ENCODE assay signal across 32 cellular contexts in genomic region chr12:81255947-81256346, GRCh38.
"Had no signal": no experiment of that assay in that cellular context is flagged by ENCODE, and none has a peak within 500 bp of the region (broad histone marks: within the 10 kb centered on the region; RNA-seq: fewer than 3 reads in every experiment).

No MANE protein-coding gene starts in this region.

- H3K79me2 ChIP-seq: hepatocyte had no signal

- FAIRE-seq: endothelial cell of umbilical vein had no signal

- H3K27me3 Mint-ChIP-seq: activated CD4-positive, alpha-beta memory T cell treated with anti-CD3 and anti-CD28 coated beads for 36 hours; activated CD4-positive, alpha-beta T cell treated with anti-CD3 and anti-CD28 coated beads, Interleukin-2, amount 10 ng/mL, durations not matched to agents 24 days and 14 days; activated naive CD4-positive, alpha-beta T cell treated with anti-CD3 and anti-CD28 coated beads, Interleukin-2, amount 10 ng/mL, durations not matched to agents 7 days and 5 days; activated naive CD8-positive, alpha-beta T cell treated with anti-CD3 and anti-CD28 coated beads, Interleukin-2, amount 10 ng/mL, durations not matched to agents 7 days and 5 days; naive thymus-derived CD4-positive, alpha-beta T cell had no signal

- H3K4me3 ChIP-seq: ascending aorta, coronary artery, dorsolateral prefrontal cortex, gastroesophageal sphincter, hepatocyte, spleen, thoracic aorta, uterus had no signal

- H3K36me3 Mint-ChIP-seq: activated CD4-positive, alpha-beta memory T cell treated with anti-CD3 and anti-CD28 coated beads for 36 hours; activated naive CD4-positive, alpha-beta T cell treated with anti-CD3 and anti-CD28 coated beads, Interleukin-2, amount 10 ng/mL, durations not matched to agents 7 days and 5 days; activated naive CD8-positive, alpha-beta T cell treated with anti-CD3 and anti-CD28 coated beads, Interleukin-2, amount 10 ng/mL, durations not matched to agents 7 days and 5 days; immature natural killer cell; naive thymus-derived CD4-positive, alpha-beta T cell had no signal

- H3K27ac ChIP-seq: ascending aorta, brain microvascular endothelial cell, coronary artery, gastroesophageal sphincter, hepatocyte, spleen, thoracic aorta, WERI-Rb-1 had no signal

- H3K4me2 ChIP-seq: hepatocyte had no signal

- ATAC-seq: gastroesophageal sphincter; naive thymus-derived CD4-positive, alpha-beta T cell; right cardiac atrium; stimulated activated naive CD8-positive, alpha-beta T cell treated with anti-CD3 and anti-CD28 coated beads, Interleukin-15, Interleukin-2, amounts not matched to agents 100 U/mL and 50 U/mL, for 24 hours had no signal

- H3K27me3 ChIP-seq: ascending aorta, brain microvascular endothelial cell, dorsolateral prefrontal cortex, gastroesophageal sphincter, hepatocyte, spleen, uterus had no signal

- DNase-seq: activated CD4-positive, alpha-beta memory T cell treated with anti-CD3 and anti-CD28 coated beads for 36 hours; activated CD4-positive, alpha-beta T cell treated with anti-CD3 and anti-CD28 coated beads, Interleukin-2, amount 10 ng/mL, durations not matched to agents 24 days and 14 days; activated CD4-positive, CD25-positive, alpha-beta regulatory T cell treated with anti-CD3 and anti-CD28 coated beads, Interleukin-2, amount 50 U/mL, for 72 hours; activated CD8-positive, alpha-beta memory T cell treated with anti-CD3 and anti-CD28 coated beads, Interleukin-2, amount 50 U/mL, for 4 hours; activated gamma-delta T cell; activated naive CD4-positive, alpha-beta T cell treated with anti-CD3 and anti-CD28 coated beads, Interleukin-2, amount 10 ng/mL, durations not matched to agents 7 days and 5 days; activated naive CD8-positive, alpha-beta T cell treated with anti-CD3 and anti-CD28 coated beads, Interleukin-2, amount 10 ng/mL, durations not matched to agents 7 days and 5 days; activated T-cell treated with anti-CD3 and anti-CD28 coated beads, Interleukin-2, amount 50 U/mL, for 1 hour; brain microvascular endothelial cell; dorsolateral prefrontal cortex; effector memory CD4-positive, alpha-beta T cell; immature natural killer cell; midbrain; naive thymus-derived CD4-positive, alpha-beta T cell; occipital lobe; spleen; stimulated activated CD4-positive, alpha-beta T cell treated with anti-CD3 and anti-CD28 coated beads, Interleukin-2, amount 100 ng/mL, for 48 hours; stimulated activated naive CD8-positive, alpha-beta T cell treated with anti-CD3 and anti-CD28 coated beads, Interleukin-15, Interleukin-2, amounts not matched to agents 100 U/mL and 50 U/mL, for 24 hours; T1000; trophoblast cell; uterus; WERI-Rb-1 had no signal

- H3K27ac Mint-ChIP-seq: activated CD4-positive, alpha-beta memory T cell treated with anti-CD3 and anti-CD28 coated beads for 36 hours; activated CD4-positive, alpha-beta T cell treated with anti-CD3 and anti-CD28 coated beads, Interleukin-2, amount 10 ng/mL, durations not matched to agents 24 days and 14 days; activated naive CD4-positive, alpha-beta T cell treated with anti-CD3 and anti-CD28 coated beads, Interleukin-2, amount 10 ng/mL, durations not matched to agents 7 days and 5 days; activated naive CD8-positive, alpha-beta T cell treated with anti-CD3 and anti-CD28 coated beads, Interleukin-2, amount 10 ng/mL, durations not matched to agents 7 days and 5 days; activated T-helper 1 cell treated with anti-CD3 and anti-CD28 coated beads, Interleukin-12 subunit alpha, Interleukin-12 subunit beta, Interleukin-2, Interleukin-4 antibody, amounts not matched to agents 30 ng/mL and 10 ng/mL and 1 ng/mL, durations not matched to agents 14 hours and 24 hours and 36 hours; immature natural killer cell; naive thymus-derived CD4-positive, alpha-beta T cell; T-helper 1 cell treated with Interleukin-12 subunit alpha and Interleukin-12 subunit beta and Interleukin-4 antibody, amounts not matched to agents 30 μg/mL and 1 μg/mL, for 36 hours had no signal

- H3K4me3 Mint-ChIP-seq: activated CD4-positive, alpha-beta memory T cell treated with anti-CD3 and anti-CD28 coated beads for 36 hours; activated CD4-positive, alpha-beta T cell treated with anti-CD3 and anti-CD28 coated beads, Interleukin-2, amount 10 ng/mL, durations not matched to agents 24 days and 14 days; activated naive CD4-positive, alpha-beta T cell treated with anti-CD3 and anti-CD28 coated beads, Interleukin-2, amount 10 ng/mL, durations not matched to agents 7 days and 5 days; activated naive CD8-positive, alpha-beta T cell treated with anti-CD3 and anti-CD28 coated beads, Interleukin-2, amount 10 ng/mL, durations not matched to agents 7 days and 5 days; activated T-helper 1 cell treated with anti-CD3 and anti-CD28 coated beads, Interleukin-12 subunit alpha, Interleukin-12 subunit beta, Interleukin-2, Interleukin-4 antibody, amounts not matched to agents 30 ng/mL and 10 ng/mL and 1 ng/mL, durations not matched to agents 14 hours and 24 hours and 36 hours; immature natural killer cell; naive thymus-derived CD4-positive, alpha-beta T cell; neural crest cell; T-helper 1 cell treated with Interleukin-12 subunit alpha and Interleukin-12 subunit beta and Interleukin-4 antibody, amounts not matched to agents 30 μg/mL and 1 μg/mL, for 36 hours had no signal

- H3K9me3 Mint-ChIP-seq: activated CD4-positive, alpha-beta T cell treated with anti-CD3 and anti-CD28 coated beads, Interleukin-2, amount 10 ng/mL, durations not matched to agents 24 days and 14 days; activated naive CD4-positive, alpha-beta T cell treated with anti-CD3 and anti-CD28 coated beads, Interleukin-2, amount 10 ng/mL, durations not matched to agents 7 days and 5 days; activated naive CD8-positive, alpha-beta T cell treated with anti-CD3 and anti-CD28 coated beads, Interleukin-2, amount 10 ng/mL, durations not matched to agents 7 days and 5 days; activated T-helper 1 cell treated with anti-CD3 and anti-CD28 coated beads, Interleukin-12 subunit alpha, Interleukin-12 subunit beta, Interleukin-2, Interleukin-4 antibody, amounts not matched to agents 30 ng/mL and 10 ng/mL and 1 ng/mL, durations not matched to agents 14 hours and 24 hours and 36 hours; neural crest cell; T-helper 1 cell treated with Interleukin-12 subunit alpha and Interleukin-12 subunit beta and Interleukin-4 antibody, amounts not matched to agents 30 μg/mL and 1 μg/mL, for 36 hours had no signal

- H3K4me1 ChIP-seq: ascending aorta, gastroesophageal sphincter, spleen had no signal

- H3K4me1 Mint-ChIP-seq: activated CD4-positive, alpha-beta T cell treated with anti-CD3 and anti-CD28 coated beads, Interleukin-2, amount 10 ng/mL, durations not matched to agents 24 days and 14 days; activated naive CD4-positive, alpha-beta T cell treated with anti-CD3 and anti-CD28 coated beads, Interleukin-2, amount 10 ng/mL, durations not matched to agents 7 days and 5 days; activated naive CD8-positive, alpha-beta T cell treated with anti-CD3 and anti-CD28 coated beads, Interleukin-2, amount 10 ng/mL, durations not matched to agents 7 days and 5 days; immature natural killer cell; naive thymus-derived CD4-positive, alpha-beta T cell; neural crest cell had no signal

- H2AFZ ChIP-seq: hepatocyte had no signal

- H3K36me3 ChIP-seq: ascending aorta, brain microvascular endothelial cell, gastroesophageal sphincter, spleen, uterus, WERI-Rb-1 had no signal

- H3K9me3 ChIP-seq: ascending aorta, gastroesophageal sphincter, spleen, thoracic aorta, uterus had no signal
